ENCODE assay signal across 11 cellular contexts in genomic region chr4:147981305-147981704, GRCh38.
DNase-seq lines count a peak whose midpoint lies in the region; ATAC-seq and TF ChIP-seq lines count a peak whose summit lies in the region.
"Had no signal": no experiment of that assay in that cellular context is flagged by ENCODE, and none has a peak within 500 bp of the region (broad histone marks: within the 10 kb centered on the region; RNA-seq: fewer than 3 reads in every experiment).

No MANE protein-coding gene starts in this region.

- no peak for TF ChIP-seq EP300 in esophagus muscularis mucosa (IDR thresholded peaks at IDR 0.05)

- H3K27me3 Mint-ChIP-seq in HFFc6 (ENCODE audit: insufficient read depth), result no peaks in the 10 kb centered on the region

- H3K4me3 Mint-ChIP-seq in HFFc6, result peak overlapping the region; percentile 7; the same call in 1 of the 2 replicates

- WGBS in esophagus muscularis mucosa, result 89% methylated on average over 1 of the region's 1 CpG
- 96 to 97% methylated on average over 1 of the region's 1 CpG for WGBS in thyroid gland, 2 donors

- no peak for TF ChIP-seq CTCF in HFFc6 (IDR thresholded peaks at IDR 0.05)
- TF ChIP-seq CTCF in esophagus muscularis mucosa (IDR thresholded peaks at IDR 0.05), result no peak
- no peak for TF ChIP-seq CTCF in thyroid gland (IDR thresholded peaks at IDR 0.05)

- no peaks in the 10 kb centered on the region for H3K9me3 Mint-ChIP-seq in HFFc6

- H3K9me3 ChIP-seq in esophagus muscularis mucosa, result no peaks in the 10 kb centered on the region
- H3K9me3 ChIP-seq in thyroid gland, result no peaks in the 10 kb centered on the region
- H3K9me3 ChIP-seq: esophagus squamous epithelium had no signal

- no peaks in the 10 kb centered on the region for H3K27me3 ChIP-seq in esophagus muscularis mucosa
- no peaks in the 10 kb centered on the region for H3K27me3 ChIP-seq in thyroid gland
- H3K27me3 ChIP-seq: esophagus squamous epithelium had no signal

- H3K36me3 ChIP-seq in esophagus muscularis mucosa (no peaks in the 10 kb centered on the region), thyroid gland (no peaks in the 10 kb centered on the region)

- peaks cover 20 to 70% (median 57%) of the 10 kb centered on the region in 4 donors for H3K4me1 ChIP-seq in esophagus muscularis mucosa
- H3K4me1 ChIP-seq in thyroid gland, result peaks cover under 1 to 3% of the 10 kb centered on the region in 2 donors

- H3K4me1 Mint-ChIP-seq in HFFc6 (ENCODE audit: low read depth), result peaks cover 46% of the 10 kb centered on the region

- H3K27ac ChIP-seq in esophagus muscularis mucosa (replicated peaks in 1 of 4), result no peak overlapping the region
- no peak overlapping the region for H3K27ac ChIP-seq in thyroid gland
- H3K27ac ChIP-seq: esophagus squamous epithelium had no signal

- peaks cover 18% of the 10 kb centered on the region for H3K36me3 Mint-ChIP-seq in HFFc6 (ENCODE audit: low read depth)

- ATAC-seq in GM18907 (IDR thresholded peaks at IDR 0.05; ENCODE audit: unreplicated experiment), result peak; percentile 97
- peak; percentile 91 for ATAC-seq in HG03520 (IDR thresholded peaks at IDR 0.05; ENCODE audit: unreplicated experiment)

- H3K27ac Mint-ChIP-seq in HFFc6, result peak overlapping the region; percentile 58

- intact Hi-C loops in esophagus muscularis mucosa (cut with DNase I), result no loop called here
- intact Hi-C loops in thyroid gland (cut with DNase I), result no loop called here

- DNase-seq in HFFc6 (peak; percentile 70), non-pigmented ciliary epithelial cell (ENCODE audit: low read depth) (peak; percentile 65), esophagus muscularis mucosa (ENCODE audit: extremely low spot score) (no peak), thyroid gland (no peak), NCI-H2196 (lab: John Stamatoyannopoulos, UW; ENCODE audit: unreplicated experiment) (no peak)
- DNase-seq: esophagus squamous epithelium; NCI-H1092 treated with DMSO at 0.1 percent for 48 hours; SIG-M5; stimulated activated CD4-positive, alpha-beta T cell treated with anti-CD3 and anti-CD28 coated beads, Interleukin-4, amount 100 ng/mL, for 1 hour had no signal

- H3K4me3 ChIP-seq in esophagus muscularis mucosa, result no peak overlapping the region
- no peak overlapping the region for H3K4me3 ChIP-seq in thyroid gland (replicated peaks in 1 of 3)
- H3K4me3 ChIP-seq: esophagus squamous epithelium had no signal

- TF ChIP-seq POLR2A in esophagus muscularis mucosa (IDR thresholded peaks at IDR 0.05; ENCODE audit: low read depth) (no peak), thyroid gland (IDR thresholded peaks at IDR 0.05) (no peak)

Comparison
In these comparisons a context has a peak if more than half of its experiments do, and no peak if none do; other contexts are left out.
1. DNase-seq: peak in HFFc6 (single experiment) and non-pigmented ciliary epithelial cell (single experiment); none in esophagus muscularis mucosa (single experiment), thyroid gland (0 of 2) and NCI-H2196 (single experiment).